ENCODE assay signal across 9 cellular contexts in the genomic region with DNA sequence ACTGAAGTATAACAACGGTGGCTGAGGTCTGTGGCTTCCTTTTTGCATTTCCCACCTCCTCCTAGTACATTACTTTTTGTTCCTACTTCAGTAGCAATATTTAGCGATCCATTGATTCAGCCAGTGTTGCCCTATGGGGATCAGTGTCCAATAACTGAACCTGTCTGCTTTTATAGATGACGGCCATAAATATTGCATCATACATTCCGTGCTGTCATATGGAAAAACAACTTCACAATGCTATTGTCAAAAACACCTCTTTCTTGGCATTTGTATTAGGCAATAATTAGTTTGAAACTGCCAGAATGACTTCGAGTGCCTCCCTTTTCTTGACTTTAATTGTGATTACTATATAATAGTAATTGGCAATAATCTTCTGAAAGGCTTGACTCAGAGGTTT.
"Had no signal": no experiment of that assay in that cellular context is flagged by ENCODE, and none has a peak within 500 bp of the region (broad histone marks: within the 10 kb centered on the region; RNA-seq: fewer than 3 reads in every experiment).

No MANE protein-coding gene starts in this region.

- H3K4me1 Mint-ChIP-seq: H9, IgD-negative memory B cell had no signal

- ATAC-seq: K562 had no signal

- H3K4me3 ChIP-seq: GM23248, K562 had no signal

- H2AFZ ChIP-seq: GM23248 had no signal

- FAIRE-seq: H1, H54, K562 had no signal

- H3K27ac ChIP-seq: GM23248, HL-60 had no signal

- DNase-seq: GM23248, H9, HCEC 1CT, KG1 had no signal

- H3K4me3 Mint-ChIP-seq: H9, IgD-negative memory B cell had no signal

- H3K9me3 Mint-ChIP-seq: IgD-negative memory B cell had no signal

- H3K9ac ChIP-seq: GM23248 had no signal

- H3K27ac Mint-ChIP-seq: H9, IgD-negative memory B cell had no signal
